24 cellular contexts compared by ENCODE assay signal in the genomic region with DNA sequence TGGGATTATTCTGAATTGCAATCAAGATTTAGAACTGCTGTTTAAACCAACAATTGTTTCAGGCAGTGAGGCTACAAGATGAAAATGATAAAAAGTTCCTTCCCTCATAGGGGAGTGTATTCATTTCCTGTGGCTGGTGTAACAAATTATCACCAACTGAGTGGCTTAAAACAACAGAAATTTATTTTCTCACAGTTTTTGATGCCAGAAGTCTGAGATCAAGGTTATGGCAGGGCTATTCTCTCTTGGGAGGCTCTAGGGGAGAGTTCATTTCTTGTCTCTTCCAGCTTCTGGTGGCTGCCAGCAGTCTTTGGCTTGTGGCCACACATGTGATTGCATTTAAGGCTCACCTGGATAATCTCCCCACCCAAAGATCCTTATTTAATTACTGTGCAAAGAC.
DNase-seq lines count a peak whose midpoint lies in the region; ATAC-seq, FAIRE-seq and TF ChIP-seq lines count a peak whose summit lies in the region.
"Had no signal": no experiment of that assay in that cellular context is flagged by ENCODE, and none has a peak within 500 bp of the region (broad histone marks: within the 10 kb centered on the region; RNA-seq: fewer than 3 reads in every experiment).

No MANE protein-coding gene starts in this region.

- peaks cover 30% of the 10 kb centered on the region for H3K4me1 ChIP-seq in endothelial cell of umbilical vein (ENCODE audit: control insufficient read depth, extremely low read depth, insufficient read depth, low read length)
- H3K4me1 ChIP-seq: A549; BE2C; BLaER1 treated with 17β-estradiol and CSF1 and Interleukin-3, amounts not matched to agents 10 nM and 100 nM; HAP-1 had no signal

- H3K9ac ChIP-seq in endothelial cell of umbilical vein (replicated peaks; ENCODE audit: extremely low read depth, insufficient read depth, low read length) = no peak overlapping the region
- H3K9ac ChIP-seq: BLaER1 treated with 17β-estradiol and CSF1 and Interleukin-3, amounts not matched to agents 10 nM and 100 nM had no signal

- BruUV-seq in endothelial cell of umbilical vein (replicated peaks; lab: Mats Ljungman, UMichigan) = no TSS peak

- no peak overlapping the region for H3K4me2 ChIP-seq in endothelial cell of umbilical vein (ENCODE audit: insufficient read depth, low read length)
- H3K4me2 ChIP-seq: A549; BLaER1 treated with 17β-estradiol and CSF1 and Interleukin-3, amounts not matched to agents 10 nM and 100 nM had no signal

- no peak for TF ChIP-seq CTCF in endothelial cell of umbilical vein (IDR thresholded peaks at IDR 0.05; ENCODE audit: extremely low read depth in 1 of 2, insufficient read depth in 1 of 2, low read depth in 1 of 2, low read length in 2 of 2)

- CTCF ChIA-PET in endothelial cell of umbilical vein (lab: Charles Lee) = interaction anchor here (1.8 to 3.1 kb wide), 3 partner anchors 36 to 277 kb away, joined by 4 to 11 read pairs (median 8); no protein-coding TSS in a partner anchor

- H3K9me1 ChIP-seq in endothelial cell of umbilical vein (replicated peaks; ENCODE audit: control insufficient read depth, extremely low read depth, insufficient read depth, low read length) = no peaks in the 10 kb centered on the region

- H3K9me3 ChIP-seq in endothelial cell of umbilical vein (replicated peaks; ENCODE audit: control insufficient read depth, insufficient read depth, low read length) = no peaks in the 10 kb centered on the region
- H3K9me3 ChIP-seq: A549; BE2C; BLaER1 treated with 17β-estradiol and CSF1 and Interleukin-3, amounts not matched to agents 10 nM and 100 nM; HAP-1 had no signal

- no peaks in the 10 kb centered on the region for H3K27me3 ChIP-seq in endothelial cell of umbilical vein (ENCODE audit: control insufficient read depth in 2 of 2, insufficient read depth in 2 of 2, low read length in 2 of 2)
- H3K27me3 ChIP-seq: BE2C; BLaER1 treated with 17β-estradiol and CSF1 and Interleukin-3, amounts not matched to agents 10 nM and 100 nM had no signal

- dilution Hi-C loops in endothelial cell of umbilical vein (cut with MboI; ENCODE audit: extremely low pct_ligation_motif_present, low sequenced_read_pairs) = no loop called here

- FAIRE-seq in endothelial cell of umbilical vein (lab: Jason Lieb, UNC) = no peak
- FAIRE-seq: A549, GM12891, GM18507, H54 had no signal

- peaks cover 2% of the 10 kb centered on the region for H4K20me1 ChIP-seq in endothelial cell of umbilical vein (replicated peaks; ENCODE audit: control insufficient read depth, extremely low read depth, insufficient read depth, low read length)
- H4K20me1 ChIP-seq: BLaER1 treated with 17β-estradiol and CSF1 and Interleukin-3, amounts not matched to agents 10 nM and 100 nM had no signal

- H3K4me3 ChIP-seq in endothelial cell of umbilical vein (replicated peaks in 1 of 3; ENCODE audit: insufficient read depth in 1 of 3, low read depth in 1 of 3, low read length in 3 of 3) = no peak overlapping the region
- H3K4me3 ChIP-seq: A549; BLaER1 treated with 17β-estradiol and CSF1 and Interleukin-3, amounts not matched to agents 10 nM and 100 nM; HAP-1 had no signal

- DNase-seq in Right ventricle myocardium inferior (ENCODE audit: missing footprints) = no peak
- no peak for DNase-seq in cardiac septum (ENCODE audit: low spot score)
- no peak for DNase-seq in endothelial cell of umbilical vein (ENCODE audit: low read depth, low spot score)
- peak; percentile 28 for DNase-seq in left ventricle myocardium superior
- DNase-seq: 8988T; ACHN; AML-193; BE2C; Calu3; CD4-positive, alpha-beta T cell; CD8-positive, alpha-beta memory T cell; DMS53; DMS79 treated with DMSO at 0.1 percent for 48 hours; GF-D8; GOT3; HFFc6 had no signal

- no peaks in the 10 kb centered on the region for H3K79me2 ChIP-seq in endothelial cell of umbilical vein (ENCODE audit: control insufficient read depth, insufficient read depth, low read length)

- intact Hi-C loops in Right ventricle myocardium inferior (cut with DNase I) = loop anchor here (2.0 to 10.0 kb wide), 3 partner anchors 157 to 315 kb away; no protein-coding TSS in a partner anchor
- intact Hi-C loops in cardiac septum (cut with DNase I) = loop anchor here (2.0 to 5.0 kb wide), 3 partner anchors 232 to 309 kb away; partner anchors contain the start of gene CALCRL
- intact Hi-C loops in endothelial cell of umbilical vein (cut with micrococcal nuclease) = loop anchor here (5.0 kb wide), 3 partner anchors 223 to 243 kb away; no protein-coding TSS in a partner anchor
- intact Hi-C loops in left ventricle myocardium superior (cut with micrococcal nuclease) = no loop called here

- POLR2A ChIA-PET in endothelial cell of umbilical vein (lab: Charles Lee) = no interaction called here

- H3K36me3 ChIP-seq in endothelial cell of umbilical vein (ENCODE audit: control insufficient read depth in 2 of 2, extremely low read depth in 1 of 2, insufficient read depth in 2 of 2, low read length in 2 of 2) = no peaks in the 10 kb centered on the region
- H3K36me3 ChIP-seq: BE2C; BLaER1 treated with 17β-estradiol and CSF1 and Interleukin-3, amounts not matched to agents 10 nM and 100 nM; HAP-1 had no signal

- no peak overlapping the region for H2AFZ ChIP-seq in endothelial cell of umbilical vein (ENCODE audit: low read depth, low read length)

- ATAC-seq in Right ventricle myocardium inferior (peak; percentile 79), left ventricle myocardium superior (peak; percentile 78), HG02973 (IDR thresholded peaks at IDR 0.05; ENCODE audit: unreplicated experiment) (no peak), GM21717 (IDR thresholded peaks at IDR 0.05; ENCODE audit: unreplicated experiment) (no peak)
- ATAC-seq: A549 had no signal

- no peak for TF ChIP-seq POLR2A in endothelial cell of umbilical vein (IDR thresholded peaks at IDR 0.05; ENCODE audit: low read depth, low read length)

- no peak overlapping the region for H3K27ac ChIP-seq in endothelial cell of umbilical vein (ENCODE audit: insufficient read depth, low read depth, low read length)
- H3K27ac ChIP-seq: A549; BLaER1 treated with 17β-estradiol and CSF1 and Interleukin-3, amounts not matched to agents 10 nM and 100 nM had no signal

TF ChIP-seq in endothelial cell of umbilical vein, 7 proteins besides CTCF, POLR2A, EP300 and RAD21:
- TF ChIP-seq FOS (IDR thresholded peaks at IDR 0.05; ENCODE audit: borderline replicate concordance, insufficient read depth, low read length) = no peak
- TF ChIP-seq GATA2 (IDR thresholded peaks at IDR 0.05; ENCODE audit: insufficient read depth, insufficient read length, low read depth, low read length) = peak; percentile 14
TF ChIP-seq in endothelial cell of umbilical vein: peak in this region for 1.

Comparison
In these comparisons a context has a peak if more than half of its experiments do, and no peak if none do; other contexts are left out.
1. ATAC-seq: peak in Right ventricle myocardium inferior (single experiment) and left ventricle myocardium superior (single experiment); none in HG02973 (single experiment) and GM21717 (single experiment).